In genomic region chr6:26961236-26961635, GRCh38 we compare ENCODE assay signal across 7 cellular contexts.
DNase-seq lines count a peak whose midpoint lies in the region; TF ChIP-seq lines count a peak whose summit lies in the region.
"Not testable (repeated sequence)": the region's sequence is repeated elsewhere in the genome, so short reads cannot be mapped to it uniquely, and the experiment has no call there.

No MANE protein-coding gene starts in this region.

- H3K4me1 ChIP-seq in HEK293 (ENCODE audit: control insufficient read depth, insufficient read depth, low read length): not testable (repeated sequence)

- not testable (repeated sequence) for H3K36me3 ChIP-seq in HEK293 (ENCODE audit: control insufficient read depth in 2 of 2, insufficient read depth in 1 of 2, low read length in 2 of 2)

- POLR2A ChIA-PET in HEK293 (lab: Yijun Ruan, JAX): not testable (repeated sequence)

- H3K4me3 ChIP-seq in HEK293 (ENCODE audit: low read depth, low read length); choroid plexus epithelial cell (ENCODE audit: low read depth, low read length); fibroblast of mammary gland (ENCODE audit: control insufficient read depth, low read depth, low read length): not testable (repeated sequence)

- DNase-seq in DMS53 (lab: John Stamatoyannopoulos, UW) (peak; percentile 15), NCI-H69 (lab: John Stamatoyannopoulos, UW) (peak; percentile 41), astrocyte of the hippocampus (ENCODE audit: low read depth, low spot score) (peak; percentile 0), choroid plexus epithelial cell (ENCODE audit: low read depth) (peak; percentile 0), fibroblast of mammary gland (ENCODE audit: low read depth) (peak; percentile 26), myocyte (ENCODE audit: low read depth) (peak; percentile 2)

- not testable (repeated sequence) for H3K9me3 ChIP-seq in HEK293 (ENCODE audit: control insufficient read depth, insufficient read depth, low read depth, low read length)

- not testable (repeated sequence) for H3K27ac ChIP-seq in HEK293 (ENCODE audit: extremely low read depth, low read depth, low read length)

- CTCF ChIA-PET in HEK293 (lab: Yijun Ruan, JAX): not testable (repeated sequence)

- not testable (repeated sequence) for TF ChIP-seq CTCF in HEK293 (tag by site-specific recombination; IDR thresholded peaks at IDR 0.05); choroid plexus epithelial cell (conservative IDR thresholded peaks at IDR 0.05; ENCODE audit: low read depth, low read length); fibroblast of mammary gland (conservative IDR thresholded peaks at IDR 0.05; ENCODE audit: control insufficient read depth, insufficient read depth, low read depth, low read length)

TF ChIP-seq in HEK293, 187 proteins besides CTCF, POLR2A, EP300 and RAD21:
- TF ChIP-seq ZNF366 (tag by site-specific recombination; conservative IDR thresholded peaks at IDR 0.05): peak; percentile 35; the same call in 1 of the 2 replicates
- TF ChIP-seq ZEB2 (tag by site-specific recombination; IDR thresholded peaks at IDR 0.05): 0 out of 2 replicates have a peak, but pooled peaks have one; percentile 19
- TF ChIP-seq ZNF629 (tag by site-specific recombination; IDR thresholded peaks at IDR 0.05): peak; percentile 36; the same call in 1 of the 2 replicates
